Comparison of ENCODE assay signal across 8 cellular contexts in genomic region chr18:79965119-79965902, GRCh38. TPM values are rescaled to one million over a fixed set of nuclear protein-coding genes. Genes with fewer than 3 reads are reported as not detected.
DNase-seq lines count a peak whose midpoint lies in the region; ATAC-seq, FAIRE-seq and TF ChIP-seq lines count a peak whose summit lies in the region.

No MANE protein-coding gene starts in this region.

- peak overlapping the region; percentile 88 to 93 (median 91) for H3K4me3 Mint-ChIP-seq in CD4-positive, CD25-positive, alpha-beta regulatory T cell
- H3K4me3 Mint-ChIP-seq in GM23338 = peak overlapping the region; percentile 57
- peak overlapping the region; percentile 37 for H3K4me3 Mint-ChIP-seq in endodermal cell
- peak overlapping the region; percentile 73 for H3K4me3 Mint-ChIP-seq in mesothelial cell of epicardium

- peak overlapping the region; percentile 88 to 95 (median 95) for H3K27ac Mint-ChIP-seq in CD4-positive, CD25-positive, alpha-beta regulatory T cell
- H3K27ac Mint-ChIP-seq in GM23338 = no peak overlapping the region
- H3K27ac Mint-ChIP-seq in endodermal cell = no peak overlapping the region
- H3K27ac Mint-ChIP-seq in mesothelial cell of epicardium = peak overlapping the region; percentile 97

- no peaks in the 10 kb centered on the region for H3K9me3 Mint-ChIP-seq in CD4-positive, CD25-positive, alpha-beta regulatory T cell
- H3K9me3 Mint-ChIP-seq in GM23338 (no peaks in the 10 kb centered on the region; the same call in 1 of the 3 replicates), endodermal cell (peaks cover 2% of the 10 kb centered on the region), mesothelial cell of epicardium (no peaks in the 10 kb centered on the region)

- H3K4me3 ChIP-seq in CD4-positive, CD25-positive, alpha-beta regulatory T cell (ENCODE audit: low read depth, low read length) = peak overlapping the region; percentile 60
- H3K4me3 ChIP-seq in GM23338 (peak overlapping the region; percentile 56), SK-N-MC (peak overlapping the region; percentile 79), endodermal cell (ENCODE audit: low read length) (peak overlapping the region; percentile 64)

- WGBS in endodermal cell (ENCODE audit: insufficient coverage in 1 of 2, insufficient read length in 1 of 2), 2 experiments = 67 to 71% methylated on average over 8 to 24 of the region's 24 CpGs

- H3F3A ChIP-seq in GM23338 (replicated peaks; ENCODE audit: low read depth) = peaks cover 7% of the 10 kb centered on the region; the same call in 1 of the 2 replicates

- H3K4me1 Mint-ChIP-seq in CD4-positive, CD25-positive, alpha-beta regulatory T cell = peaks cover 8 to 36% (median 23%) of the 10 kb centered on the region in 4 donors
- H3K4me1 Mint-ChIP-seq in GM23338 = peaks cover 19% of the 10 kb centered on the region
- peaks cover 10% of the 10 kb centered on the region for H3K4me1 Mint-ChIP-seq in endodermal cell
- peaks cover 34% of the 10 kb centered on the region for H3K4me1 Mint-ChIP-seq in mesothelial cell of epicardium

- peak overlapping the region; percentile 86 for H3K9ac ChIP-seq in SK-N-MC (ENCODE audit: insufficient read length)
- peak overlapping the region; percentile 66 for H3K9ac ChIP-seq in endodermal cell (ENCODE audit: extremely low read depth, low read length, poor library complexity, severe bottlenecking)

- H3K9me3 ChIP-seq in CD4-positive, CD25-positive, alpha-beta regulatory T cell (ENCODE audit: control insufficient read depth in 2 of 2, low read length in 2 of 2) = no peaks in the 10 kb centered on the region
- H3K9me3 ChIP-seq in SK-N-MC (ENCODE audit: low read depth, low read length) (no peaks in the 10 kb centered on the region), endodermal cell (ENCODE audit: control insufficient read depth, low read length) (no peaks in the 10 kb centered on the region)

- peaks cover 7% of the 10 kb centered on the region for H3K27me3 Mint-ChIP-seq in CD4-positive, CD25-positive, alpha-beta regulatory T cell
- H3K27me3 Mint-ChIP-seq in GM23338 (ENCODE audit: insufficient read depth, low read depth, poor library complexity) (peaks cover 50% of the 10 kb centered on the region), endodermal cell (ENCODE audit: insufficient read depth) (peaks cover 47% of the 10 kb centered on the region), mesothelial cell of epicardium (ENCODE audit: low read depth) (no peaks in the 10 kb centered on the region)

- H3K27ac ChIP-seq in CD4-positive, CD25-positive, alpha-beta regulatory T cell (ENCODE audit: insufficient read depth, low read length, poor library complexity, severe bottlenecking) = peak overlapping the region; percentile 65
- no peak overlapping the region for H3K27ac ChIP-seq in GM23338 (ENCODE audit: low read depth)
- H3K27ac ChIP-seq in SK-N-MC = peak overlapping the region; percentile 20; the same call in 1 of the 2 replicates
- no peak overlapping the region for H3K27ac ChIP-seq in endodermal cell (ENCODE audit: low read depth, low read length)

- no peak for TF ChIP-seq CTCF in GM23338 (conservative IDR thresholded peaks at IDR 0.05; ENCODE audit: low read depth in 2 of 2)
- TF ChIP-seq CTCF in endodermal cell (conservative IDR thresholded peaks at IDR 0.05) = no peak
- no peak for TF ChIP-seq CTCF in mesothelial cell of epicardium (IDR thresholded peaks at IDR 0.05; ENCODE audit: unreplicated experiment)

- peak in 2 of 3 donors; percentile 43 to 55 for DNase-seq in CD4-positive, CD25-positive, alpha-beta regulatory T cell
- DNase-seq in GM23338 (ENCODE audit: low spot score) (peak; percentile 62), SK-N-MC (ENCODE audit: low read depth, low spot score) (no peak), endodermal cell (peak; percentile 76), mesothelial cell of epicardium (ENCODE audit: low spot score in 2 of 2, unreplicated experiment in 2 of 2) (peak in 1 of 2 experiments; percentile 55), urothelium cell line (ENCODE audit: low spot score) (peak; percentile 62), NCI-H187 (lab: John Stamatoyannopoulos, UW) (no peak), amniotic stem cell (lab: John Stamatoyannopoulos, UW) (no peak)

- peak; percentile 82 for FAIRE-seq in urothelium cell line (lab: Jason Lieb, UNC)

- H3K27me3 ChIP-seq in CD4-positive, CD25-positive, alpha-beta regulatory T cell (ENCODE audit: control insufficient read depth, insufficient read depth, low read length) = no peaks in the 10 kb centered on the region
- H3K27me3 ChIP-seq in GM23338 (ENCODE audit: insufficient read depth) (peaks cover 53% of the 10 kb centered on the region), endodermal cell (ENCODE audit: control insufficient read depth, insufficient read depth, low read length, poor library complexity, severe bottlenecking) (peaks cover 7% of the 10 kb centered on the region)

- peaks cover 26% of the 10 kb centered on the region for H3K4me1 ChIP-seq in CD4-positive, CD25-positive, alpha-beta regulatory T cell (ENCODE audit: control insufficient read depth, insufficient read depth, low read length, poor library complexity, severe bottlenecking)
- H3K4me1 ChIP-seq in GM23338 (ENCODE audit: insufficient read depth) (peaks cover 15% of the 10 kb centered on the region), endodermal cell (ENCODE audit: control insufficient read depth, insufficient read depth, low read length) (peaks cover 4% of the 10 kb centered on the region)

- peak overlapping the region; percentile 78 for H3K4me2 ChIP-seq in GM23338

- 0 out of 2 replicates have a peak, but pooled peaks cover 5% of the 10 kb centered on the region for H3K79me2 ChIP-seq in GM23338 (replicated peaks; ENCODE audit: insufficient read depth)

- H4K20me1 ChIP-seq in GM23338 (replicated peaks; ENCODE audit: insufficient read depth) = peaks cover 6% of the 10 kb centered on the region; the same call in 1 of the 2 replicates

- peaks cover 3% of the 10 kb centered on the region for H3K36me3 Mint-ChIP-seq in CD4-positive, CD25-positive, alpha-beta regulatory T cell
- H3K36me3 Mint-ChIP-seq in GM23338 (ENCODE audit: low read depth) (no peaks in the 10 kb centered on the region), endodermal cell (ENCODE audit: low read depth) (peaks cover 10% of the 10 kb centered on the region), mesothelial cell of epicardium (peaks cover 15% of the 10 kb centered on the region)

- peaks cover 2% of the 10 kb centered on the region for H3K36me3 ChIP-seq in CD4-positive, CD25-positive, alpha-beta regulatory T cell (ENCODE audit: control insufficient read depth, insufficient read depth, low read length)
- 0 out of 2 replicates have a peak, but pooled peaks cover 2% of the 10 kb centered on the region for H3K36me3 ChIP-seq in GM23338 (ENCODE audit: insufficient read depth)
- peaks cover under 1% of the 10 kb centered on the region; the same call in 1 of the 2 replicates for H3K36me3 ChIP-seq in SK-N-MC (ENCODE audit: insufficient read depth, low read length)
- peaks cover 13% of the 10 kb centered on the region for H3K36me3 ChIP-seq in endodermal cell (ENCODE audit: control insufficient read depth, insufficient read depth, low read length)

- ATAC-seq in CD4-positive, CD25-positive, alpha-beta regulatory T cell (ENCODE audit: low read depth in 2 of 2) = peak; percentile 35 to 54
- peak; percentile 20 for ATAC-seq in GM23338

- no peaks in the 10 kb centered on the region for H3K9me2 ChIP-seq in GM23338 (ENCODE audit: insufficient read depth)

- no peak overlapping the region for H2AFZ ChIP-seq in GM23338

TF ChIP-seq in GM23338, 12 proteins besides CTCF, POLR2A, EP300 and RAD21:
- TF ChIP-seq POLR2AphosphoS5 (IDR thresholded peaks at IDR 0.05; ENCODE audit: low read depth) (no peak), JUNB (IDR thresholded peaks at IDR 0.05; ENCODE audit: unreplicated experiment) (no peak), ZNF114 (CRISPR knock-in tag; IDR thresholded peaks at IDR 0.05) (no peak)

RNA-seq across cellular contexts. Expression of gene HSBP1L1, which starts 0.9 kb away (rescaled TPM):
- 10.5 TPM for total RNA-seq in CD4-positive, CD25-positive, alpha-beta regulatory T cell
- 10 to 100 TPM in 2 of 4 donors, 1 to 10 TPM in 2; 5.2 to 27.6 (median 13.5) TPM for polyA plus RNA-seq in CD4-positive, CD25-positive, alpha-beta regulatory T cell
- 1.8 TPM in 1 of 2 replicates, not detected in the other for total RNA-seq in GM23338 (2014; rRNA removed; shearing (Covaris generic))
- polyA plus RNA-seq in GM23338 (2016; fragmentation: Nextera tagmentation; extraction: Ambion mirVana) = 2.3 and 3.7 TPM in 2 replicates
- total RNA-seq in endodermal cell (1 to 10 TPM; 2.6 to 2.7 TPM), mesothelial cell of epicardium (31.8 to 35.4 TPM (median 33.9 TPM) in 3 replicates)
- polyA plus RNA-seq in endodermal cell (2013, experiment 1 of 2) = 4.1 TPM
- polyA plus RNA-seq in endodermal cell (2013, experiment 2 of 2) = 2.8 TPM

RNA-seq across cellular contexts. Expression of gene SLC66A2, which starts 13.9 kb away (rescaled TPM):
- 49.6 TPM for total RNA-seq in CD4-positive, CD25-positive, alpha-beta regulatory T cell
- 10 to 100 TPM; 11.7 to 18.3 (median 14.2) TPM for polyA plus RNA-seq in CD4-positive, CD25-positive, alpha-beta regulatory T cell
- total RNA-seq in GM23338 (2014; rRNA removed; shearing (Covaris generic)) = 10.9 and 18.1 TPM in 2 replicates
- 4.0 and 5.4 TPM in 2 replicates for polyA plus RNA-seq in GM23338 (2016; fragmentation: Nextera tagmentation; extraction: Ambion mirVana)
- 10 to 100 TPM; 30.3 to 32.4 TPM for total RNA-seq in endodermal cell
- polyA plus RNA-seq in endodermal cell (2013, experiment 1 of 2) = 16.2 TPM
- polyA plus RNA-seq in endodermal cell (2013, experiment 2 of 2) = 16.9 TPM
- total RNA-seq in mesothelial cell of epicardium = 33.5 to 34.6 TPM (median 34.4 TPM) in 3 replicates

RNA-seq across cellular contexts. Expression of gene TXNL4A, which starts 23.1 kb away (rescaled TPM):
- total RNA-seq in CD4-positive, CD25-positive, alpha-beta regulatory T cell = 70.5 TPM
- 100 to 1,000 TPM; 211 to 216 (median 214) TPM for polyA plus RNA-seq in CD4-positive, CD25-positive, alpha-beta regulatory T cell
- total RNA-seq in GM23338 (2014; rRNA removed; shearing (Covaris generic)) = 45.9 and 51.0 TPM in 2 replicates
- polyA plus RNA-seq in GM23338 (2016; fragmentation: Nextera tagmentation; extraction: Ambion mirVana) = 271 and 277 TPM in 2 replicates
- total RNA-seq in endodermal cell = 100 to 1,000 TPM; 117 to 138 TPM
- 151 TPM for polyA plus RNA-seq in endodermal cell (2013, experiment 1 of 2)
- polyA plus RNA-seq in endodermal cell (2013, experiment 2 of 2) = 154 TPM
- total RNA-seq in mesothelial cell of epicardium = 77.2 to 79.9 TPM (median 79.5 TPM) in 3 replicates

Comparison
In these comparisons a context has a peak if more than half of its experiments do, and no peak if none do; other contexts are left out.
1. DNase-seq: peak in CD4-positive, CD25-positive, alpha-beta regulatory T cell (2 of 3), GM23338 (single experiment), endodermal cell (single experiment) and urothelium cell line (single experiment); none in SK-N-MC (single experiment), NCI-H187 (0 of 2) and amniotic stem cell (single experiment).
2. H3K27ac ChIP-seq: peak in CD4-positive, CD25-positive, alpha-beta regulatory T cell (single experiment) and SK-N-MC (single experiment); none in GM23338 (single experiment) and endodermal cell (single experiment).
3. H3K27ac Mint-ChIP-seq: peak in CD4-positive, CD25-positive, alpha-beta regulatory T cell (3 of 3) and mesothelial cell of epicardium (single experiment); none in GM23338 (single experiment) and endodermal cell (single experiment).
4. H3K4me3 Mint-ChIP-seq: peak in every context shown above with its lines; median percentile 91 in CD4-positive, CD25-positive, alpha-beta regulatory T cell; 73 in mesothelial cell of epicardium; 57 in GM23338; 37 in endodermal cell.
5. Peak in every context shown above with its lines, with median percentiles within 50 percentile points of each other: H3K4me3 ChIP-seq.